ENCODE assay signal across 8 cellular contexts in genomic region chr11:65112226-65112550, GRCh38. TPM values are rescaled to one million over a fixed set of nuclear protein-coding genes. Genes with fewer than 3 reads are reported as not detected.
DNase-seq lines count a peak whose midpoint lies in the region; ATAC-seq and TF ChIP-seq lines count a peak whose summit lies in the region.

No MANE protein-coding gene starts in this region.

- H3K4me3 ChIP-seq in neural cell (ENCODE audit: low read length), result peak overlapping the region; percentile 86

- DNase-seq in NCI-H2171 treated with DMSO at 0.1 percent for 48 hours (lab: John Stamatoyannopoulos, UW), result peak; percentile 50
- no peak for DNase-seq in effector memory CD8-positive, alpha-beta T cell
- DNase-seq in NOMO-1 treated with DMSO at 0.1 percent for 48 hours (lab: John Stamatoyannopoulos, UW; ENCODE audit: unreplicated experiment), result no peak
- no peak for DNase-seq in NCI-H1092 treated with DMSO at 0.1 percent for 48 hours (lab: John Stamatoyannopoulos, UW)
- no peak for DNase-seq in NCI-H2107 treated with DMSO at 0.1 percent for 48 hours (lab: John Stamatoyannopoulos, UW; ENCODE audit: unreplicated experiment)

- H3K4me1 Mint-ChIP-seq in effector memory CD8-positive, alpha-beta T cell (ENCODE audit: low read depth in 2 of 2), result peaks cover 33 to 41% of the 10 kb centered on the region in 2 donors

- H3F3A ChIP-seq in neural cell (ENCODE audit: insufficient read depth, low read length, poor library complexity, severe bottlenecking), result no peaks in the 10 kb centered on the region

- no peaks in the 10 kb centered on the region for H3K27me3 Mint-ChIP-seq in effector memory CD8-positive, alpha-beta T cell

- TF ChIP-seq RAD21 in neural cell (conservative IDR thresholded peaks at IDR 0.05), result no peak

- H3K27ac ChIP-seq in C4-2B (peak overlapping the region; percentile 96), neural cell (ENCODE audit: low read length) (peak overlapping the region; percentile 97)

- no peaks in the 10 kb centered on the region for H3K9me3 ChIP-seq in neural cell (ENCODE audit: low read length)

- no peaks in the 10 kb centered on the region for H3K9me2 ChIP-seq in neural cell (ENCODE audit: insufficient read depth, low read length)

- no peaks in the 10 kb centered on the region for H4K20me1 ChIP-seq in neural cell (ENCODE audit: insufficient read depth)

- peak overlapping the region; percentile 98 for H3K9ac ChIP-seq in neural cell (ENCODE audit: low read length)

- no peak for ATAC-seq in effector memory CD8-positive, alpha-beta T cell (replicated peaks)
- ATAC-seq in HG03571 (IDR thresholded peaks at IDR 0.05; ENCODE audit: unreplicated experiment), result no peak

- H3K4me3 Mint-ChIP-seq in effector memory CD8-positive, alpha-beta T cell, result peak overlapping the region; percentile 99

- no peak for TF ChIP-seq EP300 in neural cell (conservative IDR thresholded peaks at IDR 0.05; ENCODE audit: poor library complexity, severe bottlenecking)

- H2AFZ ChIP-seq in neural cell (ENCODE audit: low read depth, low read length), result no peak overlapping the region

- TF ChIP-seq CTCF in C4-2B (conservative IDR thresholded peaks at IDR 0.05) (0 out of 2 replicates have a peak, but pooled peaks have one; percentile 46), neural cell (IDR thresholded peaks at IDR 0.05; ENCODE audit: poor library complexity, severe bottlenecking) (no peak)

- no peaks in the 10 kb centered on the region for H3K27me3 ChIP-seq in neural cell (ENCODE audit: insufficient read depth, low read depth, low read length)

- peaks cover 52% of the 10 kb centered on the region for H3K36me3 Mint-ChIP-seq in effector memory CD8-positive, alpha-beta T cell (ENCODE audit: insufficient read depth)

- H3K4me2 ChIP-seq in neural cell (ENCODE audit: low read length), result peak overlapping the region; percentile 74

- H3K79me2 ChIP-seq in neural cell (replicated peaks; ENCODE audit: insufficient read depth, low read length), result peaks cover 23% of the 10 kb centered on the region

- H3K36me3 ChIP-seq in neural cell (ENCODE audit: insufficient read depth, low read length), result no peaks in the 10 kb centered on the region

- H3K27ac Mint-ChIP-seq in effector memory CD8-positive, alpha-beta T cell, result peak overlapping the region; percentile 90 to 97

- no peaks in the 10 kb centered on the region for H3K9me3 Mint-ChIP-seq in effector memory CD8-positive, alpha-beta T cell

TF ChIP-seq in neural cell, 6 proteins besides CTCF, POLR2A, EP300 and RAD21:
- TF ChIP-seq MXI1 (conservative IDR thresholded peaks at IDR 0.05; ENCODE audit: poor library complexity, severe bottlenecking) (no peak), REST (IDR thresholded peaks at IDR 0.05; ENCODE audit: borderline replicate concordance) (no peak), SMC3 (conservative IDR thresholded peaks at IDR 0.05; ENCODE audit: poor library complexity) (no peak)

RNA-seq across cellular contexts. Expression of gene TM7SF2, which starts 0.5 kb away (rescaled TPM):
- polyA plus RNA-seq in neural cell, result 78.4 and 99.5 TPM in 2 replicates
- 70.7 and 78.2 TPM in 2 replicates for polyA minus RNA-seq in neural cell

RNA-seq across cellular contexts. Expression of gene ZNHIT2, which starts 5.3 kb away (rescaled TPM):
- 6.9 and 7.0 TPM in 2 replicates for polyA plus RNA-seq in neural cell
- polyA minus RNA-seq in neural cell, result 9.7 and 10.1 TPM in 2 replicates

RNA-seq across cellular contexts. Expression of gene FAU, which starts 9.7 kb away (rescaled TPM):
- polyA plus RNA-seq in neural cell, result 299 and 420 TPM in 2 replicates
- 104 and 117 TPM in 2 replicates for polyA minus RNA-seq in neural cell

RNA-seq across cellular contexts. Expression of gene MRPL49, which starts 9.9 kb away (rescaled TPM):
- 80.5 and 83.2 TPM in 2 replicates for polyA plus RNA-seq in neural cell
- 36.3 and 39.2 TPM in 2 replicates for polyA minus RNA-seq in neural cell

RNA-seq across cellular contexts. Expression of gene VPS51, which starts 16.2 kb away (rescaled TPM):
- polyA plus RNA-seq in neural cell, result 230 and 313 TPM in 2 replicates
- 124 and 237 TPM in 2 replicates for polyA minus RNA-seq in neural cell
